8 cellular contexts compared by ENCODE assay signal in the genomic region with DNA sequence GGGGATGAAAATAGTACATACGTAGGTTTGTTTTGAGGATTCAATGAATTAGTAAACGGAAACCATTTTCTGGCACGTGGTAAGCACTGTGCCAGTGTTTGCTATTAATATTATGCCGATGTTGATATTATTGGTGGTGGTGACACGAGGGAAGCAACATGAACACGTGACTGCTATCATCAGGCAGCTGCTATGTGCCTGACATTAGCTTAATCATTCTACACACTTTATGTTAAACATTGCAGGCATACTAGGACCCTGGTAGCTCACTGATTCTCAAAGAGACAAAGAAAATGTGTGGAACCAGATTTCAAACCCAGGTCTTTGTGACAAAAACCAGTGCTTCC. TPM values are rescaled to one million over a fixed set of nuclear protein-coding genes. Genes with fewer than 3 reads are reported as not detected.
DNase-seq lines count a peak whose midpoint lies in the region; TF ChIP-seq lines count a peak whose summit lies in the region.

No MANE protein-coding gene starts in this region.

- H3K4me3 ChIP-seq in GM12875 (ENCODE audit: low read depth, low read length) (peak overlapping the region; percentile 75), esophagus (ENCODE audit: low read depth in 1 of 2, low read length in 2 of 2) (peak overlapping the region; percentile 72 to 84), sigmoid colon (peak overlapping the region; percentile 71 to 99 (median 84))

- TF ChIP-seq EP300 in sigmoid colon (IDR thresholded peaks at IDR 0.05): no peak

- no peak for TF ChIP-seq CTCF in GM12875 (IDR thresholded peaks at IDR 0.05; ENCODE audit: borderline replicate concordance, insufficient read depth, low read depth, low read length)
- TF ChIP-seq CTCF in RWPE1 (conservative IDR thresholded peaks at IDR 0.05; ENCODE audit: low read depth): no peak
- TF ChIP-seq CTCF in sigmoid colon (IDR thresholded peaks at IDR 0.05): no peak

- CTCF ChIA-PET in RWPE1 (lab: Yijun Ruan, JAX): no interaction called here

- H3K36me3 ChIP-seq in esophagus (ENCODE audit: control insufficient read depth in 2 of 2, insufficient read depth in 2 of 2, low read length in 1 of 2) (peaks cover 4 to 7% of the 10 kb centered on the region in 2 donors), sigmoid colon (peaks cover 9 to 31% (median 16%) of the 10 kb centered on the region in 4 donors)

- no peak for TF ChIP-seq POLR2A in sigmoid colon (IDR thresholded peaks at IDR 0.05)

- POLR2A ChIA-PET in RWPE1 (lab: Yijun Ruan, JAX; ENCODE audit: low non-redundant PET): no interaction called here

- H3K9me3 ChIP-seq in esophagus (ENCODE audit: control insufficient read depth in 2 of 2, insufficient read depth in 1 of 2, low read depth in 1 of 2, low read length in 1 of 2): no peaks in the 10 kb centered on the region
- no peaks in the 10 kb centered on the region for H3K9me3 ChIP-seq in sigmoid colon

- H3K27me3 ChIP-seq in esophagus (ENCODE audit: control insufficient read depth in 1 of 2, insufficient read depth in 2 of 2, low read length in 2 of 2) (no peaks in the 10 kb centered on the region), sigmoid colon (no peaks in the 10 kb centered on the region)

- DNase-seq in RWPE1 (ENCODE audit: low spot score): no peak
- no peak for DNase-seq in sigmoid colon
- DNase-seq in NCI-H510A (lab: John Stamatoyannopoulos, UW): no peak
- DNase-seq in stimulated activated CD4-positive, alpha-beta T cell treated with anti-CD3 and anti-CD28 coated beads, Interleukin-15, amount 100 ng/mL, for 24 hours: no peak
- no peak for DNase-seq in NCI-H510A treated with DMSO at 0.1 percent for 48 hours (lab: John Stamatoyannopoulos, UW)
- no peak for DNase-seq in NCI-H2171 (lab: John Stamatoyannopoulos, UW)

- H3K4me1 ChIP-seq in esophagus (ENCODE audit: control insufficient read depth in 2 of 2, insufficient read depth in 2 of 2, low read length in 1 of 2) (peaks cover 0 to 11% of the 10 kb centered on the region in 2 donors), sigmoid colon (peaks cover 0 to 55% (median 51%) of the 10 kb centered on the region in 4 donors)

- intact Hi-C loops in sigmoid colon (cut with DNase I): no loop called here

- H3K27ac ChIP-seq in RWPE1 (peak overlapping the region; percentile 84), esophagus (ENCODE audit: low read depth in 2 of 2, low read length in 1 of 2) (peak overlapping the region; percentile 26 to 87), sigmoid colon (peak overlapping the region; percentile 88 to 96 (median 92))

- WGBS in esophagus, 2 donors: 5 to 6% methylated on average over 6 of the region's 6 CpGs
- WGBS in sigmoid colon, 2 donors: 6 to 9% methylated on average over 6 of the region's 6 CpGs

RNA-seq across cellular contexts. Expression of a gene that starts 0.7 kb away (rescaled TPM):
- polyA plus RNA-seq in esophagus (10 to 100 TPM in 1 of 2 donors, 1 to 10 TPM in 1; 7.4 to 11.9 TPM), sigmoid colon (10 to 100 TPM in 1 of 3 donors, 1 to 10 TPM in 2; 4.4 to 10.0 (median 4.8) TPM)
- total RNA-seq in sigmoid colon: 10 to 100 TPM in 3 of 4 donors, 1 to 10 TPM in 1; 10.0 to 17.4 (median 11.3) TPM

RNA-seq across cellular contexts. Expression of a gene that starts 0.8 kb away (rescaled TPM):
- polyA plus RNA-seq in esophagus (10 to 100 TPM; 14.8 TPM), sigmoid colon (10 to 100 TPM in 1 of 3 donors, 1 to 10 TPM in 2; 4.8 to 19.0 (median 9.0) TPM)
- total RNA-seq in sigmoid colon: 10 to 100 TPM; 16.0 to 48.7 (median 20.5) TPM

RNA-seq across cellular contexts. Expression of a gene that starts 27.9 kb away (rescaled TPM):
- polyA plus RNA-seq in esophagus (10 to 100 TPM; 19.7 to 21.5 TPM), sigmoid colon (10 to 100 TPM in 2 of 3 donors, 1 to 10 TPM in 1; 8.4 to 18.2 (median 10.2) TPM)
- 10 to 100 TPM; 14.0 to 19.1 (median 15.8) TPM for total RNA-seq in sigmoid colon

RNA-seq across cellular contexts. Expression of a gene that starts 55.3 kb away (rescaled TPM):
- polyA plus RNA-seq in esophagus (1 to 10 TPM in 1 of 2 donors, under 1 TPM in 1; 0.43 to 1.5 TPM), sigmoid colon (1 to 10 TPM; 1.2 to 3.4 (median 1.8) TPM)
- 1 to 10 TPM in 3 of 4 donors, under 1 TPM in 1; 0.83 to 1.6 (median 1.3) TPM for total RNA-seq in sigmoid colon
